ENCODE assay signal across 12 cellular contexts in the genomic region with DNA sequence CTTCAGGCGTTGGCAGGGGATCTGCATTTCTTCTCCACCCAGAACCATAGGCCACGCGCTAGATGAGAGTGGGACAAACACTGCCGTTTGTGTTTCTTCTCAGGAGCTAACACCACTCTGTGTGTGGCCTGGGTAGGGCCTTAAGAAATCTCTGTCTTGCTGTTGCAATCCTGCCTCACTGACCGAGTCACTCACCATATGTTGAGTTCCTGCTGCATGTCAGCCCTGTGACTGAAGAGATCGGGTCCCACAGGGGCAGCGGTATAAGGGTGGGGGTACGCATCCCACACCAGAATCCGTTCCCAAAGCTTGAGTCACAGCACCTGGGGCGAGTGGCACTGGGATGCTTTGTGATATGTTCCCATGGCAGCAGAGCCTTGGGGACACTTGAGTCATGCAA.
DNase-seq lines count a peak whose midpoint lies in the region; ATAC-seq and TF ChIP-seq lines count a peak whose summit lies in the region.
"Had no signal": no experiment of that assay in that cellular context is flagged by ENCODE, and none has a peak within 500 bp of the region (broad histone marks: within the 10 kb centered on the region; RNA-seq: fewer than 3 reads in every experiment).

No MANE protein-coding gene starts in this region.

- TF ChIP-seq POLR2A in breast epithelium (IDR thresholded peaks at IDR 0.05), result no peak

- peaks cover 56% of the 10 kb centered on the region for H3K36me3 Mint-ChIP-seq in MCF 10A (ENCODE audit: insufficient read depth, unreplicated experiment)
- H3K36me3 Mint-ChIP-seq in WTC11, result peaks cover 33% of the 10 kb centered on the region

- TF ChIP-seq CTCF in MCF 10A (IDR thresholded peaks at IDR 0.05; ENCODE audit: unreplicated experiment), result no peak
- no peak for TF ChIP-seq CTCF in breast epithelium (IDR thresholded peaks at IDR 0.05)
- TF ChIP-seq CTCF in brain microvascular endothelial cell (IDR thresholded peaks at IDR 0.05; ENCODE audit: low read depth, low read length, missing control alignments), result no peak
- TF ChIP-seq CTCF in upper lobe of right lung (IDR thresholded peaks at IDR 0.05), result no peak
- no peak for TF ChIP-seq CTCF in WTC11 (IDR thresholded peaks at IDR 0.05)

- H3K27ac Mint-ChIP-seq in MCF 10A (ENCODE audit: low read depth, unreplicated experiment) (no peak overlapping the region), WTC11 (no peak overlapping the region; the same call in 1 of the 2 replicates)
- H3K27ac Mint-ChIP-seq: immature natural killer cell had no signal

- no TSS peak for BruUV-seq in MCF 10A (replicated peaks; lab: Mats Ljungman, UMichigan)

- H3K4me1 Mint-ChIP-seq in MCF 10A (ENCODE audit: insufficient read depth, unreplicated experiment) (no peaks in the 10 kb centered on the region), WTC11 (peaks cover 5% of the 10 kb centered on the region)

- no peaks in the 10 kb centered on the region for H3K9me3 Mint-ChIP-seq in MCF 10A (ENCODE audit: unreplicated experiment)
- H3K9me3 Mint-ChIP-seq in WTC11, result no peaks in the 10 kb centered on the region
- H3K9me3 Mint-ChIP-seq: immature natural killer cell had no signal

- peaks cover 6% of the 10 kb centered on the region for H3K36me3 ChIP-seq in breast epithelium
- peaks cover 94% of the 10 kb centered on the region for H3K36me3 ChIP-seq in brain microvascular endothelial cell (replicated peaks)
- peaks cover 91% of the 10 kb centered on the region for H3K36me3 ChIP-seq in upper lobe of right lung

- H3K4me3 ChIP-seq in breast epithelium, result no peak overlapping the region
- H3K4me3 ChIP-seq in brain microvascular endothelial cell (ENCODE audit: low read depth, low read length), result no peak overlapping the region
- H3K4me3 ChIP-seq in right cardiac atrium (ENCODE audit: low read length), result no peak overlapping the region
- H3K4me3 ChIP-seq in upper lobe of right lung, result no peak overlapping the region
- H3K4me3 ChIP-seq: body of pancreas had no signal

- WGBS in right cardiac atrium, result 71% methylated on average over 10 of the region's 10 CpGs

- POLR2A ChIA-PET in MCF 10A (lab: Yijun Ruan, JAX), result no interaction called here
- POLR2A ChIA-PET in WTC11 (lab: Charles Lee), result no interaction called here

- H3K27me3 Mint-ChIP-seq in MCF 10A (ENCODE audit: insufficient read depth, unreplicated experiment) (no peaks in the 10 kb centered on the region), WTC11 (ENCODE audit: low read depth) (no peaks in the 10 kb centered on the region)

- peak; percentile 7 for DNase-seq in MCF 10A (ENCODE audit: unreplicated experiment)
- DNase-seq in breast epithelium (ENCODE audit: low spot score in 2 of 2), result no peak
- DNase-seq in brain microvascular endothelial cell, result peak; percentile 69
- peak in 1 of 3 donors; percentile 63 for DNase-seq in right cardiac atrium
- no peak for DNase-seq in upper lobe of right lung
- no peak for DNase-seq in Kasumi-1 (lab: John Stamatoyannopoulos, UW)
- DNase-seq in WTC11 (ENCODE audit: low spot score), result no peak
- DNase-seq: 8988T, body of pancreas, immature natural killer cell, NCI-H2029 had no signal

- CTCF ChIA-PET in MCF 10A (lab: Yijun Ruan, JAX) (interaction anchor here (0.9 to 1.2 kb wide), 2 partner anchors 10 to 157 kb away, joined by 3 to 4 read pairs; no protein-coding TSS in a partner anchor), WTC11 (lab: Charles Lee) (interaction anchor here (1.6 kb wide), 1 partner anchor 14 kb away, joined by 4 read pairs; no protein-coding TSS in a partner anchor)

- H3K4me1 ChIP-seq in breast epithelium, result no peaks in the 10 kb centered on the region
- peaks cover 1% of the 10 kb centered on the region for H3K4me1 ChIP-seq in right cardiac atrium (ENCODE audit: control insufficient read depth, insufficient read depth, low read length)
- H3K4me1 ChIP-seq in upper lobe of right lung, result no peaks in the 10 kb centered on the region
- H3K4me1 ChIP-seq: body of pancreas had no signal

- H3K27ac ChIP-seq in breast epithelium (peak overlapping the region in 1 of 2 donors; percentile 38), brain microvascular endothelial cell (peak overlapping the region; percentile 58), right cardiac atrium (ENCODE audit: low read length) (no peak overlapping the region), upper lobe of right lung (no peak overlapping the region)
- H3K27ac ChIP-seq: body of pancreas had no signal

- in situ Hi-C loops in brain microvascular endothelial cell (cut with HindIII; ENCODE audit: low pct_ligation_motif_present, low sequenced_read_pairs), result no loop called here

- no peak overlapping the region for H3K4me3 Mint-ChIP-seq in MCF 10A (ENCODE audit: unreplicated experiment)
- no peak overlapping the region for H3K4me3 Mint-ChIP-seq in WTC11
- H3K4me3 Mint-ChIP-seq: immature natural killer cell had no signal

- H3K9me3 ChIP-seq in breast epithelium (no peaks in the 10 kb centered on the region), right cardiac atrium (ENCODE audit: control insufficient read depth, low read length) (no peaks in the 10 kb centered on the region), upper lobe of right lung (no peaks in the 10 kb centered on the region)
- H3K9me3 ChIP-seq: body of pancreas had no signal

- intact Hi-C loops in MCF 10A (cut with micrococcal nuclease), result no loop called here
- intact Hi-C loops in breast epithelium (cut with DNase I; ENCODE audit: low total_unique reads), result no loop called here
- intact Hi-C loops in right cardiac atrium (cut with DNase I), result no loop called here
- intact Hi-C loops in upper lobe of right lung (cut with DNase I), result no loop called here

- ATAC-seq in right cardiac atrium (peak; percentile 67 to 68), upper lobe of right lung (peak; percentile 67), HG02588 (IDR thresholded peaks at IDR 0.05; ENCODE audit: unreplicated experiment) (no peak), WTC11 (no peak)
- ATAC-seq: body of pancreas had no signal

- H3K27me3 ChIP-seq in breast epithelium (no peaks in the 10 kb centered on the region), brain microvascular endothelial cell (replicated peaks) (no peaks in the 10 kb centered on the region), right cardiac atrium (ENCODE audit: control insufficient read depth, insufficient read depth) (no peaks in the 10 kb centered on the region), upper lobe of right lung (no peaks in the 10 kb centered on the region)
- H3K27me3 ChIP-seq: body of pancreas had no signal

TF ChIP-seq in WTC11, 78 proteins besides CTCF, POLR2A, EP300 and RAD21 (continues in another document):
- TF ChIP-seq RORB (CRISPR knock-in tag; IDR thresholded peaks at IDR 0.05), result no peak
- no peak for TF ChIP-seq FOXK1 (CRISPR knock-in tag; IDR thresholded peaks at IDR 0.05)
- TF ChIP-seq, protein P1, sequence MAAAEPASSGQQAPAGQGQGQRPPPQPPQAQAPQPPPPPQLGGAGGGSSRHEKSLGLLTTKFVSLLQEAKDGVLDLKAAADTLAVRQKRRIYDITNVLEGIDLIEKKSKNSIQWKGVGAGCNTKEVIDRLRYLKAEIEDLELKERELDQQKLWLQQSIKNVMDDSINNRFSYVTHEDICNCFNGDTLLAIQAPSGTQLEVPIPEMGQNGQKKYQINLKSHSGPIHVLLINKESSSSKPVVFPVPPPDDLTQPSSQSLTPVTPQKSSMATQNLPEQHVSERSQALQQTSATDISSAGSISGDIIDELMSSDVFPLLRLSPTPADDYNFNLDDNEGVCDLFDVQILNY (CRISPR knock-in tag; IDR thresholded peaks at IDR 0.05), result no peak
- TF ChIP-seq, protein P2, sequence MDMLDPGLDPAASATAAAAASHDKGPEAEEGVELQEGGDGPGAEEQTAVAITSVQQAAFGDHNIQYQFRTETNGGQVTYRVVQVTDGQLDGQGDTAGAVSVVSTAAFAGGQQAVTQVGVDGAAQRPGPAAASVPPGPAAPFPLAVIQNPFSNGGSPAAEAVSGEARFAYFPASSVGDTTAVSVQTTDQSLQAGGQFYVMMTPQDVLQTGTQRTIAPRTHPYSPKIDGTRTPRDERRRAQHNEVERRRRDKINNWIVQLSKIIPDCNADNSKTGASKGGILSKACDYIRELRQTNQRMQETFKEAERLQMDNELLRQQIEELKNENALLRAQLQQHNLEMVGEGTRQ (CRISPR knock-in tag; IDR thresholded peaks at IDR 0.05), result no peak
- TF ChIP-seq ATF1 (CRISPR knock-in tag; IDR thresholded peaks at IDR 0.05), result no peak
- TF ChIP-seq, protein P3, sequence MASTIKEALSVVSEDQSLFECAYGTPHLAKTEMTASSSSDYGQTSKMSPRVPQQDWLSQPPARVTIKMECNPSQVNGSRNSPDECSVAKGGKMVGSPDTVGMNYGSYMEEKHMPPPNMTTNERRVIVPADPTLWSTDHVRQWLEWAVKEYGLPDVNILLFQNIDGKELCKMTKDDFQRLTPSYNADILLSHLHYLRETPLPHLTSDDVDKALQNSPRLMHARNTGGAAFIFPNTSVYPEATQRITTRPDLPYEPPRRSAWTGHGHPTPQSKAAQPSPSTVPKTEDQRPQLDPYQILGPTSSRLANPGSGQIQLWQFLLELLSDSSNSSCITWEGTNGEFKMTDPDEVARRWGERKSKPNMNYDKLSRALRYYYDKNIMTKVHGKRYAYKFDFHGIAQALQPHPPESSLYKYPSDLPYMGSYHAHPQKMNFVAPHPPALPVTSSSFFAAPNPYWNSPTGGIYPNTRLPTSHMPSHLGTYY (CRISPR knock-in tag; IDR thresholded peaks at IDR 0.05), result no peak
- no peak for TF ChIP-seq ZNF423 (CRISPR knock-in tag; IDR thresholded peaks at IDR 0.05)
- TF ChIP-seq, protein P4, sequence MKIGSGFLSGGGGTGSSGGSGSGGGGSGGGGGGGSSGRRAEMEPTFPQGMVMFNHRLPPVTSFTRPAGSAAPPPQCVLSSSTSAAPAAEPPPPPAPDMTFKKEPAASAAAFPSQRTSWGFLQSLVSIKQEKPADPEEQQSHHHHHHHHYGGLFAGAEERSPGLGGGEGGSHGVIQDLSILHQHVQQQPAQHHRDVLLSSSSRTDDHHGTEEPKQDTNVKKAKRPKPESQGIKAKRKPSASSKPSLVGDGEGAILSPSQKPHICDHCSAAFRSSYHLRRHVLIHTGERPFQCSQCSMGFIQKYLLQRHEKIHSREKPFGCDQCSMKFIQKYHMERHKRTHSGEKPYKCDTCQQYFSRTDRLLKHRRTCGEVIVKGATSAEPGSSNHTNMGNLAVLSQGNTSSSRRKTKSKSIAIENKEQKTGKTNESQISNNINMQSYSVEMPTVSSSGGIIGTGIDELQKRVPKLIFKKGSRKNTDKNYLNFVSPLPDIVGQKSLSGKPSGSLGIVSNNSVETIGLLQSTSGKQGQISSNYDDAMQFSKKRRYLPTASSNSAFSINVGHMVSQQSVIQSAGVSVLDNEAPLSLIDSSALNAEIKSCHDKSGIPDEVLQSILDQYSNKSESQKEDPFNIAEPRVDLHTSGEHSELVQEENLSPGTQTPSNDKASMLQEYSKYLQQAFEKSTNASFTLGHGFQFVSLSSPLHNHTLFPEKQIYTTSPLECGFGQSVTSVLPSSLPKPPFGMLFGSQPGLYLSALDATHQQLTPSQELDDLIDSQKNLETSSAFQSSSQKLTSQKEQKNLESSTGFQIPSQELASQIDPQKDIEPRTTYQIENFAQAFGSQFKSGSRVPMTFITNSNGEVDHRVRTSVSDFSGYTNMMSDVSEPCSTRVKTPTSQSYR (CRISPR knock-in tag; IDR thresholded peaks at IDR 0.05), result no peak
- TF ChIP-seq JUN (CRISPR knock-in tag; IDR thresholded peaks at IDR 0.05), result no peak
- no peak for TF ChIP-seq ZNF263 (CRISPR knock-in tag; IDR thresholded peaks at IDR 0.05; ENCODE audit: low read depth)
- no peak for TF ChIP-seq OVOL2 (CRISPR knock-in tag; IDR thresholded peaks at IDR 0.05; ENCODE audit: borderline replicate concordance)

Comparison
In these comparisons a context has a peak if more than half of its experiments do, and no peak if none do; other contexts are left out.
1. DNase-seq: peak in MCF 10A (single experiment) and brain microvascular endothelial cell (single experiment); none in breast epithelium (0 of 2), upper lobe of right lung (single experiment), Kasumi-1 (0 of 2) and WTC11 (single experiment).
2. ATAC-seq: peak in right cardiac atrium (2 of 2) and upper lobe of right lung (single experiment); none in HG02588 (single experiment) and WTC11 (single experiment).